Comparison of ENCODE assay signal across 8 cellular contexts in genomic region chr15:43105778-43106485, GRCh38. TPM values are rescaled to one million over a fixed set of nuclear protein-coding genes. Genes with fewer than 3 reads are reported as not detected.
A peak's percentile ranks its signal among the peaks of the same experiment; 100 is the strongest.
DNase-seq lines count a peak whose midpoint lies in the region; ATAC-seq, FAIRE-seq and TF ChIP-seq lines count a peak whose summit lies in the region.

Gene UBR1, minus strand, starts transcription at chr15:43106038. Its CDS starts 16 bp downstream, at chr15:43106022.

- peak within 1 kb of the TSS; percentile 97 for H3K4me2 ChIP-seq in OCI-LY1 (ENCODE audit: low read length)

- peak within 1 kb of the TSS; percentile 87 for H3K4me3 ChIP-seq in HUES6 (ENCODE audit: low read depth, low read length)
- peak within 1 kb of the TSS; percentile 81 for H3K4me3 ChIP-seq in OCI-LY1 (ENCODE audit: low read depth, low read length, poor library complexity, severe bottlenecking)

- H3K79me2 ChIP-seq in OCI-LY1 (ENCODE audit: insufficient read depth, low read length) = peaks cover 36% of the 10 kb centered on the region

- peak; percentile 78 for ATAC-seq in GM21390 (IDR thresholded peaks at IDR 0.05; ENCODE audit: unreplicated experiment)

- FAIRE-seq in endometrium (lab: Jason Lieb, UNC) = peak; percentile 84

- peak within 1 kb of the TSS; percentile 55 for H2AFZ ChIP-seq in OCI-LY1 (ENCODE audit: low read length)

- no peaks in the 10 kb centered on the region for H4K20me1 ChIP-seq in OCI-LY1 (ENCODE audit: insufficient read depth, low read length)

- no peaks in the 10 kb centered on the region for H3K9me3 ChIP-seq in HUES6 (ENCODE audit: control insufficient read depth, insufficient read depth, low read depth, low read length)
- H3K9me3 ChIP-seq in OCI-LY1 (ENCODE audit: low read length) = no peaks in the 10 kb centered on the region

- peaks cover 8% of the 10 kb centered on the region for H3K36me3 ChIP-seq in HUES6 (ENCODE audit: control insufficient read depth, insufficient read depth, low read length)
- H3K36me3 ChIP-seq in OCI-LY1 (ENCODE audit: insufficient read depth, low read length) = peaks cover 28% of the 10 kb centered on the region

- H3K9ac ChIP-seq in HUES6 (ENCODE audit: low read length) = peak within 1 kb of the TSS; percentile 57
- peak within 1 kb of the TSS; percentile 80 for H3K9ac ChIP-seq in OCI-LY1 (ENCODE audit: low read length)

- H3K27ac ChIP-seq in HUES6 (ENCODE audit: low read depth, low read length) (no peak within 1 kb of the TSS; the same call in 1 of the 2 replicates), OCI-LY1 (ENCODE audit: low read depth, low read length, poor library complexity, severe bottlenecking) (peak within 1 kb of the TSS; percentile 60)

- no peaks in the 10 kb centered on the region for H3F3A ChIP-seq in OCI-LY1 (ENCODE audit: insufficient read depth, low read length)

- no peaks in the 10 kb centered on the region; the same call in 1 of the 2 replicates for H3K27me3 ChIP-seq in HUES6 (ENCODE audit: control insufficient read depth, insufficient read depth, low read length)
- no peaks in the 10 kb centered on the region for H3K27me3 ChIP-seq in OCI-LY1 (ENCODE audit: insufficient read depth, low read length)

- peak; percentile 88 for DNase-seq in COR-L47 (lab: John Stamatoyannopoulos, UW)
- DNase-seq in activated CD8-positive, alpha-beta memory T cell treated with anti-CD3 and anti-CD28 coated beads, Interleukin-2, amount 50 U/mL, for 4 hours = peak; percentile 86
- DNase-seq in mesenteric fat pad (ENCODE audit: low spot score) = peak; percentile 95
- DNase-seq in stimulated activated CD8-positive, alpha-beta memory T cell treated with anti-CD3 and anti-CD28 coated beads, Interleukin-15, amount 100 ng/mL, for 24 hours (ENCODE audit: low read depth) = peak; percentile 69

- no peak for TF ChIP-seq CTCF in OCI-LY1 (IDR thresholded peaks at IDR 0.05; ENCODE audit: low read length)

- H3K4me1 ChIP-seq in HUES6 (ENCODE audit: control insufficient read depth, insufficient read depth, low read length) (no peaks in the 10 kb centered on the region), OCI-LY1 (ENCODE audit: insufficient read depth, low read length, severe bottlenecking) (peaks cover 24% of the 10 kb centered on the region)

- H3K9me2 ChIP-seq in OCI-LY1 (ENCODE audit: low read depth, low read length) = no peaks in the 10 kb centered on the region

RNA-seq across cellular contexts. Expression of gene UBR1, which starts in this region (rescaled TPM):
- total RNA-seq in mesenteric fat pad = 40.2 TPM
